In the genomic region with DNA sequence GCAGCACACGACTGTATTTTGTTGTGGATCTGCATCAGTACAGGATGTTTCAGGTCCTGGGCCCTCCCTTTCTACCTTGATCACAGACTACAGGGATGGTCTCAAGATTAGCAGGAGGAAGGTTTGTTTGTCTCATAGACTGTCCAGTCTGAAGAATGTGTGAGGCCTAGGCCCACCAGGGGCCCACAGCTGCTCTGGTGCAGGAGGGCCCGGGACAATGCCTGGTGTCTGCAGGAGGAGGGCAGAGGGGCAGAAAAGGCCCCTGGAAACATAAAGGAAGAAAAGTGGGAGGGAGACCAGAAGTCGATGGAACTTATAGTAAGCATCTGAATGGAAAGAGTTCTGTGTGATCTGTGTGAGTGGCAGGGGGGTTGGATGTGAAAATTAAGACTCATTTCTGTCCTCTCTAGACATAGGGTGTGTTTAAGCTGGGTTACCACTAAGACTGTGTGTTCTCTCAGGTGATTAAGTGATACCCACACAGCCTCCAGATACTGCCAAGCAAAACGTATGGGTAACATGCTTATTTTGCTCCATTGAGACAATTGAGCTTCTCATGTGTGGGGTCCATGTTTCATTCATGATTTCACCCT, we compare ENCODE assay signal across 15 cellular contexts. TPM values are rescaled to one million over a fixed set of nuclear protein-coding genes. Genes with fewer than 3 reads are reported as not detected.
DNase-seq lines count a peak whose midpoint lies in the region; ATAC-seq and TF ChIP-seq lines count a peak whose summit lies in the region.
"Had no signal": no experiment of that assay in that cellular context is flagged by ENCODE, and none has a peak within 500 bp of the region (broad histone marks: within the 10 kb centered on the region; RNA-seq: fewer than 3 reads in every experiment).

No MANE protein-coding gene starts in this region.

- H3K4me1 ChIP-seq in mammary epithelial cell (ENCODE audit: insufficient read depth, low read length): no peaks in the 10 kb centered on the region
- peaks cover 8 to 34% (median 11%) of the 10 kb centered on the region in 4 donors for H3K4me1 ChIP-seq in transverse colon

- H3K4me2 ChIP-seq in mammary epithelial cell (ENCODE audit: insufficient read depth, low read depth, low read length): no peak overlapping the region

- TF ChIP-seq CTCF in mammary epithelial cell (conservative IDR thresholded peaks at IDR 0.05 in 1 of 2, IDR thresholded peaks at IDR 0.05 in 1 of 2; ENCODE audit: extremely low read depth in 1 of 2, insufficient read depth in 1 of 2, low read depth in 1 of 2, low read length in 2 of 2) (no peak), MCF 10A (IDR thresholded peaks at IDR 0.05; ENCODE audit: unreplicated experiment) (no peak), transverse colon (IDR thresholded peaks at IDR 0.05) (no peak)

- no peaks in the 10 kb centered on the region for H3K27me3 ChIP-seq in mammary epithelial cell (ENCODE audit: insufficient read depth, low read length)
- no peaks in the 10 kb centered on the region for H3K27me3 ChIP-seq in transverse colon
- H3K27me3 ChIP-seq: esophagus squamous epithelium had no signal

- H3K9me3 Mint-ChIP-seq in MCF 10A (ENCODE audit: unreplicated experiment): no peaks in the 10 kb centered on the region
- no peaks in the 10 kb centered on the region for H3K9me3 Mint-ChIP-seq in effector memory CD8-positive, alpha-beta T cell
- H3K9me3 Mint-ChIP-seq: activated naive CD8-positive, alpha-beta T cell treated with anti-CD3 and anti-CD28 coated beads, Interleukin-2, amount 10 ng/mL, durations not matched to agents 7 days and 5 days had no signal

- no peak for DNase-seq in mammary epithelial cell
- no peak for DNase-seq in MCF 10A (ENCODE audit: unreplicated experiment)
- DNase-seq in activated naive CD4-positive, alpha-beta T cell treated with anti-CD3 and anti-CD28 coated beads, Interleukin-2, amount 50 U/mL, for 16 hours: peak; percentile 15
- DNase-seq in transverse colon: no peak
- no peak for DNase-seq in ureter (ENCODE audit: low spot score)
- no peak for DNase-seq in D341Med (ENCODE audit: low spot score)
- DNase-seq in effector memory CD8-positive, alpha-beta T cell: no peak
- DNase-seq: activated naive CD8-positive, alpha-beta T cell treated with anti-CD3 and anti-CD28 coated beads, Interleukin-2, amount 10 ng/mL, durations not matched to agents 7 days and 5 days; DMS53; esophagus squamous epithelium; lower lobe of right lung; NCI-H1105; WERI-Rb-1 had no signal

- BruUV-seq in mammary epithelial cell (replicated peaks; lab: Mats Ljungman, UMichigan): no TSS peak
- no TSS peak for BruUV-seq in MCF 10A (replicated peaks; lab: Mats Ljungman, UMichigan)

- no peaks in the 10 kb centered on the region for H3K27me3 Mint-ChIP-seq in MCF 10A (ENCODE audit: insufficient read depth, unreplicated experiment)
- no peaks in the 10 kb centered on the region for H3K27me3 Mint-ChIP-seq in effector memory CD8-positive, alpha-beta T cell

- TF ChIP-seq EP300 in transverse colon (IDR thresholded peaks at IDR 0.05; ENCODE audit: low read depth): no peak

- ATAC-seq in HG02852 (IDR thresholded peaks at IDR 0.05; ENCODE audit: unreplicated experiment): peak; percentile 73
- ATAC-seq in effector memory CD8-positive, alpha-beta T cell (replicated peaks): no peak

- H3K4me1 Mint-ChIP-seq in MCF 10A (ENCODE audit: insufficient read depth, unreplicated experiment): peaks cover 8% of the 10 kb centered on the region
- peaks cover 2 to 3% of the 10 kb centered on the region in 2 donors for H3K4me1 Mint-ChIP-seq in effector memory CD8-positive, alpha-beta T cell (ENCODE audit: low read depth in 2 of 2)

- intact Hi-C loops in mammary epithelial cell (cut with micrococcal nuclease) (no loop called here), MCF 10A (cut with micrococcal nuclease) (no loop called here), transverse colon (cut with DNase I; ENCODE audit: low total_unique reads) (no loop called here)

- H3K27ac ChIP-seq in mammary epithelial cell (ENCODE audit: insufficient read depth, low read depth, low read length) (no peak overlapping the region), transverse colon (peak overlapping the region in 3 of 4 donors; percentile 76 to 83 (median 77))
- H3K27ac ChIP-seq: esophagus squamous epithelium, lower lobe of right lung, parathyroid adenoma, WERI-Rb-1 had no signal

- no peak overlapping the region for H3K27ac Mint-ChIP-seq in MCF 10A (ENCODE audit: low read depth, unreplicated experiment)
- H3K27ac Mint-ChIP-seq in effector memory CD8-positive, alpha-beta T cell: peak overlapping the region in 1 of 2 donors; percentile 2
- H3K27ac Mint-ChIP-seq: activated naive CD8-positive, alpha-beta T cell treated with anti-CD3 and anti-CD28 coated beads, Interleukin-2, amount 10 ng/mL, durations not matched to agents 7 days and 5 days had no signal

- H4K20me1 ChIP-seq in mammary epithelial cell (ENCODE audit: insufficient read depth, low read length): no peaks in the 10 kb centered on the region

- no peaks in the 10 kb centered on the region for H3K36me3 ChIP-seq in mammary epithelial cell (ENCODE audit: insufficient read depth, low read length)
- H3K36me3 ChIP-seq in transverse colon: no peaks in the 10 kb centered on the region
- H3K36me3 ChIP-seq: esophagus squamous epithelium, lower lobe of right lung, WERI-Rb-1 had no signal

- no peaks in the 10 kb centered on the region for H3K79me2 ChIP-seq in mammary epithelial cell (ENCODE audit: insufficient read depth, low read length)
- H3K79me2 ChIP-seq: parathyroid adenoma had no signal

- WGBS in mammary epithelial cell (ENCODE audit: low coverage, missing lambda C conversion rate): 77% methylated on average over 4 of the region's 4 CpGs
- 73 to 87% methylated on average over 4 of the region's 4 CpGs for WGBS in transverse colon (ENCODE audit: low coverage in 1 of 2), 2 donors

- H3K9ac ChIP-seq in mammary epithelial cell (ENCODE audit: insufficient read depth, low read length): no peak overlapping the region
- H3K9ac ChIP-seq: parathyroid adenoma had no signal

- H3K9me3 ChIP-seq in mammary epithelial cell (replicated peaks; ENCODE audit: insufficient read depth, low read length) (no peaks in the 10 kb centered on the region), transverse colon (no peaks in the 10 kb centered on the region)
- H3K9me3 ChIP-seq: esophagus squamous epithelium, lower lobe of right lung had no signal

- CTCF ChIA-PET in mammary epithelial cell (lab: Charles Lee; ENCODE audit: low non-redundant PET) (no interaction called here), MCF 10A (lab: Yijun Ruan, JAX) (interaction anchor here (0.6 to 2.1 kb wide), 3 partner anchors 16 to 107 kb away, joined by 3 to 5 read pairs (median 4); no protein-coding TSS in a partner anchor)

- dilution Hi-C loops in mammary epithelial cell (cut with HindIII; ENCODE audit: low sequenced_read_pairs): no loop called here

- in situ Hi-C loops in mammary epithelial cell (cut with MboI; ENCODE audit: low sequenced_read_pairs in 2 of 2) (no loop called here), transverse colon (cut with MboI; ENCODE audit: low pct_ligation_motif_present in 1 of 4, low pct_unique_long_range_greater_than_20kb in 1 of 4, low sequenced_read_pairs in 3 of 4) (no loop called here)

- TF ChIP-seq POLR2A in transverse colon (IDR thresholded peaks at IDR 0.05): no peak

- POLR2A ChIA-PET in MCF 10A (lab: Yijun Ruan, JAX): no interaction called here

- peak overlapping the region; percentile 2 for H2AFZ ChIP-seq in mammary epithelial cell (ENCODE audit: low read depth, low read length)
- H2AFZ ChIP-seq: parathyroid adenoma had no signal

- no peaks in the 10 kb centered on the region for H3K36me3 Mint-ChIP-seq in MCF 10A (ENCODE audit: insufficient read depth, unreplicated experiment)
- H3K36me3 Mint-ChIP-seq in effector memory CD8-positive, alpha-beta T cell (ENCODE audit: insufficient read depth): no peaks in the 10 kb centered on the region
- H3K36me3 Mint-ChIP-seq: activated naive CD8-positive, alpha-beta T cell treated with anti-CD3 and anti-CD28 coated beads, Interleukin-2, amount 10 ng/mL, durations not matched to agents 7 days and 5 days had no signal

- H3K4me3 ChIP-seq in mammary epithelial cell (replicated peaks in 1 of 3; ENCODE audit: insufficient read depth in 1 of 3, low read depth in 2 of 3, low read length in 3 of 3): no peak overlapping the region
- no peak overlapping the region for H3K4me3 ChIP-seq in transverse colon
- H3K4me3 ChIP-seq: esophagus squamous epithelium, lower lobe of right lung had no signal

- no peak overlapping the region for H3K4me3 Mint-ChIP-seq in MCF 10A (ENCODE audit: unreplicated experiment)
- H3K4me3 Mint-ChIP-seq in effector memory CD8-positive, alpha-beta T cell: no peak overlapping the region
- H3K4me3 Mint-ChIP-seq: activated naive CD8-positive, alpha-beta T cell treated with anti-CD3 and anti-CD28 coated beads, Interleukin-2, amount 10 ng/mL, durations not matched to agents 7 days and 5 days had no signal

RNA-seq across cellular contexts. Expression of gene LPIN2, which starts 33.4 kb away (rescaled TPM):
- 10 to 100 TPM in 1 of 2 donors, 1 to 10 TPM in 1; 9.9 to 20.3 TPM for total RNA-seq in mammary epithelial cell
- polyA plus RNA-seq in mammary epithelial cell: 6.4 TPM
- 5.6 TPM for polyA minus RNA-seq in mammary epithelial cell
- total RNA-seq in MCF 10A (2022): 13.1 and 15.9 TPM in 2 replicates
- 100 to 1,000 TPM in 1 of 4 donors, 10 to 100 TPM in 3; 11.1 to 151 (median 87.0) TPM for total RNA-seq in transverse colon
- total RNA-seq in ureter: 14.1 TPM
